In genomic region chr14:64701660-64702059, GRCh38 we compare ENCODE assay signal across 18 cellular contexts. TPM values are rescaled to one million over a fixed set of nuclear protein-coding genes. Genes with fewer than 3 reads are reported as not detected.
DNase-seq lines count a peak whose midpoint lies in the region; ATAC-seq, FAIRE-seq and TF ChIP-seq lines count a peak whose summit lies in the region.
"Had no signal": no experiment of that assay in that cellular context is flagged by ENCODE, and none has a peak within 500 bp of the region (broad histone marks: within the 10 kb centered on the region; RNA-seq: fewer than 3 reads in every experiment).

No MANE protein-coding gene starts in this region.

- H3K27me3 ChIP-seq in GM23338 (ENCODE audit: insufficient read depth), result peaks cover 5% of the 10 kb centered on the region; the same call in 1 of the 2 replicates
- no peaks in the 10 kb centered on the region for H3K27me3 ChIP-seq in H1 (replicated peaks in 1 of 4; ENCODE audit: control insufficient read depth in 3 of 4, extremely low read depth in 1 of 4, insufficient read depth in 3 of 4, low read length in 3 of 4)
- H3K27me3 ChIP-seq: MG63, right lobe of liver had no signal

- no peak for TF ChIP-seq EP300 in H1 (IDR thresholded peaks at IDR 0.05; ENCODE audit: borderline replicate concordance in 1 of 2, low read depth in 2 of 2, low read length in 2 of 2)

- H4K91ac ChIP-seq in H1 (replicated peaks; ENCODE audit: insufficient read length, low read length), result no peak overlapping the region

- H3K27me3 Mint-ChIP-seq in GM23338 (ENCODE audit: insufficient read depth, low read depth, poor library complexity) (peaks cover 10% of the 10 kb centered on the region), nephron (ENCODE audit: low read depth) (peaks cover 20% of the 10 kb centered on the region)
- H3K27me3 Mint-ChIP-seq in stimulated activated memory B cell treated with anti-CD40 and anti-IgM and Interleukin-4, amounts not matched to agents 10 μg/mL and 1 μg/mL and 100 μg/mL, for 72 hours, result peaks cover 49% of the 10 kb centered on the region
- H3K27me3 Mint-ChIP-seq: activated CD4-positive, alpha-beta memory T cell treated with anti-CD3 and anti-CD28 coated beads for 36 hours had no signal

- H4K8ac ChIP-seq in H1 (ENCODE audit: extremely low read depth, insufficient read depth, low read length), result no peak overlapping the region

- H3K9me3 ChIP-seq in H1 (ENCODE audit: insufficient read depth in 2 of 2, low read depth in 1 of 2, low read length in 1 of 2), result no peaks in the 10 kb centered on the region
- H3K9me3 ChIP-seq: MG63, right lobe of liver had no signal

- H3K27ac ChIP-seq in GM23338 (ENCODE audit: low read depth), result peak overlapping the region; percentile 85
- no peak overlapping the region for H3K27ac ChIP-seq in H1 (ENCODE audit: low read depth, low read length)
- H3K27ac ChIP-seq: right lobe of liver had no signal

- H3K56ac ChIP-seq in H1 (replicated peaks; ENCODE audit: insufficient read length, low read depth, low read length), result no peak overlapping the region

- H3K4me3 Mint-ChIP-seq in GM23338 (peak overlapping the region; percentile 37), nephron (peak overlapping the region in 2 of 3 experiments; percentile 11 to 66)
- no peak overlapping the region for H3K4me3 Mint-ChIP-seq in stimulated activated memory B cell treated with anti-CD40 and anti-IgM and Interleukin-4, amounts not matched to agents 10 μg/mL and 1 μg/mL and 100 μg/mL, for 72 hours
- H3K4me3 Mint-ChIP-seq: activated CD4-positive, alpha-beta memory T cell treated with anti-CD3 and anti-CD28 coated beads for 36 hours; activated naive CD8-positive, alpha-beta T cell; activated T-cell treated with anti-CD3 and anti-CD28 coated beads, Interleukin-2, amount 50 U/mL, for 24 hours; CD8-positive, alpha-beta T cell had no signal

- no peak overlapping the region for H3K14ac ChIP-seq in H1 (ENCODE audit: insufficient read length)

- peaks cover 63% of the 10 kb centered on the region for H3K4me1 ChIP-seq in GM23338 (ENCODE audit: insufficient read depth)
- H3K4me1 ChIP-seq in H1 (replicated peaks in 1 of 4; ENCODE audit: control insufficient read depth in 3 of 4, insufficient read depth in 4 of 4, low read length in 3 of 4), result peaks cover 14 to 45% (median 35%) of the 10 kb centered on the region in 4 experiments

- POLR2A ChIA-PET in H1 (lab: Charles Lee; ENCODE audit: partially characterized antibody), result interaction anchor here (7.8 kb wide), 1 partner anchor 14 kb away, joined by 102 read pairs; no protein-coding TSS in a partner anchor
- POLR2A ChIA-PET in GM10248 (lab: Yijun Ruan, JAX), result no interaction called here

- H3K36me3 Mint-ChIP-seq in GM23338 (ENCODE audit: low read depth) (no peaks in the 10 kb centered on the region), nephron (ENCODE audit: low read depth) (no peaks in the 10 kb centered on the region)
- no peaks in the 10 kb centered on the region for H3K36me3 Mint-ChIP-seq in stimulated activated memory B cell treated with anti-CD40 and anti-IgM and Interleukin-4, amounts not matched to agents 10 μg/mL and 1 μg/mL and 100 μg/mL, for 72 hours
- H3K36me3 Mint-ChIP-seq: activated CD4-positive, alpha-beta memory T cell treated with anti-CD3 and anti-CD28 coated beads for 36 hours; activated naive CD8-positive, alpha-beta T cell; CD8-positive, alpha-beta T cell had no signal

- H3K4me2 ChIP-seq in GM23338, result peak overlapping the region; percentile 95
- H3K4me2 ChIP-seq in H1 (ENCODE audit: insufficient read depth in 1 of 2, low read depth in 2 of 2, low read length in 2 of 2), result peak overlapping the region; percentile 94 to 96

- peak overlapping the region; percentile 86 for H3K4me3 ChIP-seq in GM23338
- peak overlapping the region in 1 of 4 experiments; percentile 80; a peak in 1 of 8 replicates for H3K4me3 ChIP-seq in H1 (ENCODE audit: extremely low read depth in 1 of 4, insufficient read depth in 2 of 4, low read depth in 3 of 4, low read length in 4 of 4)
- H3K4me3 ChIP-seq: MG63, right lobe of liver had no signal

- H3K23me2 ChIP-seq in H1 (ENCODE audit: low read depth, low read length), result peaks cover 21% of the 10 kb centered on the region

- no peaks in the 10 kb centered on the region for H3K9me2 ChIP-seq in GM23338 (ENCODE audit: insufficient read depth)

- peak overlapping the region; percentile 34 for H3K27ac Mint-ChIP-seq in GM23338
- H3K27ac Mint-ChIP-seq in nephron, result peak overlapping the region; percentile 51 to 70 (median 68)
- no peak overlapping the region for H3K27ac Mint-ChIP-seq in stimulated activated memory B cell treated with anti-CD40 and anti-IgM and Interleukin-4, amounts not matched to agents 10 μg/mL and 1 μg/mL and 100 μg/mL, for 72 hours
- H3K27ac Mint-ChIP-seq: activated CD4-positive, alpha-beta memory T cell treated with anti-CD3 and anti-CD28 coated beads for 36 hours; activated naive CD8-positive, alpha-beta T cell; activated T-cell treated with anti-CD3 and anti-CD28 coated beads, Interleukin-2, amount 50 U/mL, for 24 hours; CD8-positive, alpha-beta T cell had no signal

- H3K9me3 Mint-ChIP-seq in GM23338 (no peaks in the 10 kb centered on the region), nephron (no peaks in the 10 kb centered on the region)
- no peaks in the 10 kb centered on the region for H3K9me3 Mint-ChIP-seq in stimulated activated memory B cell treated with anti-CD40 and anti-IgM and Interleukin-4, amounts not matched to agents 10 μg/mL and 1 μg/mL and 100 μg/mL, for 72 hours
- H3K9me3 Mint-ChIP-seq: activated CD4-positive, alpha-beta memory T cell treated with anti-CD3 and anti-CD28 coated beads for 36 hours; activated T-cell treated with anti-CD3 and anti-CD28 coated beads, Interleukin-2, amount 50 U/mL, for 24 hours; CD8-positive, alpha-beta T cell had no signal

- no peak overlapping the region for H4K5ac ChIP-seq in H1 (ENCODE audit: insufficient read length, low read depth, low read length)

- no peak overlapping the region for H2AK5ac ChIP-seq in H1 (ENCODE audit: low read depth, low read length)

- WGBS in H1 (ENCODE audit: extremely low coverage in 1 of 2, insufficient coverage in 1 of 2, insufficient read length in 1 of 2, insufficient replicate concordance in 2 of 2, low coverage in 1 of 2, low lambda C conversion rate in 2 of 2, missing lambda C conversion rate in 1 of 2), 2 experiments, result 0% methylated on average over 1 of the region's 1 CpG; no CpG with 5 or more reads in 1 of the 2 experiments

- no peak for TF ChIP-seq RAD21 in H1 (IDR thresholded peaks at IDR 0.05 in 1 of 2, conservative IDR thresholded peaks at IDR 0.05 in 1 of 2; ENCODE audit: low read depth in 2 of 2, low read length in 2 of 2)

- no peak overlapping the region for H2BK5ac ChIP-seq in H1 (ENCODE audit: low read depth, low read length)

- H3K18ac ChIP-seq in H1 (ENCODE audit: extremely low read depth, low read length), result no peak overlapping the region; the same call in 1 of the 2 replicates

- peaks cover 25% of the 10 kb centered on the region; the same call in 1 of the 2 replicates for H3F3A ChIP-seq in GM23338 (replicated peaks; ENCODE audit: low read depth)

- CTCF ChIA-PET in H1 (lab: Charles Lee; ENCODE audit: partially characterized antibody) (interaction anchor here (0.9 to 9.3 kb wide), 7 partner anchors 13 to 189 kb away, joined by 3 to 74 read pairs (median 4); no protein-coding TSS in a partner anchor), GM10248 (lab: Yijun Ruan, JAX) (interaction anchor here (1.8 kb wide), 1 partner anchor 29 kb away, joined by 6 read pairs; no protein-coding TSS in a partner anchor)

- TF ChIP-seq CTCF in GM23338 (conservative IDR thresholded peaks at IDR 0.05; ENCODE audit: low read depth in 2 of 2), result no peak
- no peak for TF ChIP-seq CTCF in H1 (IDR thresholded peaks at IDR 0.05; ENCODE audit: control extremely low read depth in 1 of 3, insufficient read depth in 1 of 3, low read depth in 1 of 3, low read length in 3 of 3)
- no peak for TF ChIP-seq CTCF in nephron (IDR thresholded peaks at IDR 0.05; ENCODE audit: unreplicated experiment in 3 of 3)
- TF ChIP-seq CTCF in GM10248 (IDR thresholded peaks at IDR 0.05; ENCODE audit: control extremely low read depth, extremely low read depth, low read depth, missing control alignments), result no peak

- no peak overlapping the region for H3K23ac ChIP-seq in H1 (ENCODE audit: insufficient read length)

- H2BK120ac ChIP-seq in H1 (replicated peaks; ENCODE audit: low read depth, low read length), result peak overlapping the region; percentile 25

- H3K9ac ChIP-seq in H1 (replicated peaks in 1 of 4; ENCODE audit: extremely low read depth in 1 of 4, low read depth in 3 of 4, low read length in 3 of 4), result no peak overlapping the region

- H4K20me1 ChIP-seq in GM23338 (replicated peaks; ENCODE audit: insufficient read depth), result peaks cover 5% of the 10 kb centered on the region
- H4K20me1 ChIP-seq in H1 (replicated peaks in 1 of 2; ENCODE audit: control insufficient read depth in 1 of 2, insufficient read depth in 2 of 2, low read length in 2 of 2), result no peaks in the 10 kb centered on the region

- H3K79me2 ChIP-seq in GM23338 (replicated peaks; ENCODE audit: insufficient read depth) (peaks cover 23% of the 10 kb centered on the region), H1 (ENCODE audit: control insufficient read depth in 1 of 2, insufficient read depth in 2 of 2, low read length in 2 of 2) (peaks cover 0 to 22% of the 10 kb centered on the region in 2 experiments; a peak in 2 of 4 replicates)

- ATAC-seq in GM23338, result peak; percentile 12
- ATAC-seq in GM21737 (IDR thresholded peaks at IDR 0.05; ENCODE audit: unreplicated experiment), result no peak
- no peak for ATAC-seq in stimulated activated memory B cell treated with anti-CD40 and anti-IgM and Interleukin-4, amounts not matched to agents 10 μg/mL and 1 μg/mL and 100 μg/mL, for 72 hours
- ATAC-seq: CD8-positive, alpha-beta T cell; right lobe of liver had no signal

- no peak overlapping the region for H2BK15ac ChIP-seq in H1 (ENCODE audit: low read length)

- H2AFZ ChIP-seq in GM23338 (no peak overlapping the region), H1 (ENCODE audit: low read length) (no peak overlapping the region)

- peak; percentile 95 for FAIRE-seq in H1 (lab: Jason Lieb, UNC)
- FAIRE-seq: GM19239, islet of Langerhans had no signal

- peak; percentile 75 for DNase-seq in GM23338 (ENCODE audit: low spot score)
- peak; percentile 30 for DNase-seq in NCI-H2107 (lab: John Stamatoyannopoulos, UW)
- DNase-seq in H1 (ENCODE audit: low read depth in 1 of 2, low spot score in 2 of 2), result no peak
- no peak for DNase-seq in GM10248 (ENCODE audit: extremely low spot score)
- no peak for DNase-seq in NK-92 treated with Interleukin-12 subunit alpha and Interleukin-12 subunit beta, amount 100 ng/mL, for 24 hours (lab: John Stamatoyannopoulos, UW)
- DNase-seq: activated CD4-positive, alpha-beta memory T cell treated with anti-CD3 and anti-CD28 coated beads for 36 hours; activated T-cell treated with anti-CD3 and anti-CD28 coated beads, Interleukin-2, amount 50 U/mL, for 24 hours; CD8-positive, alpha-beta T cell; EL; MG63; right lobe of liver; stimulated activated CD4-positive, alpha-beta T cell treated with anti-CD3 and anti-CD28 coated beads, Interleukin-1b, Interleukin-23, amount 100 ng/mL, for 48 hours had no signal

- H2BK12ac ChIP-seq in H1 (ENCODE audit: low read depth, low read length), result no peak overlapping the region

- H2BK20ac ChIP-seq in H1 (ENCODE audit: low read length), result peak overlapping the region; percentile 76; the same call in 1 of the 2 replicates

- no peaks in the 10 kb centered on the region for H3K36me3 ChIP-seq in GM23338 (ENCODE audit: insufficient read depth)
- no peaks in the 10 kb centered on the region for H3K36me3 ChIP-seq in H1 (ENCODE audit: control insufficient read depth in 2 of 4, insufficient read depth in 4 of 4, low read length in 3 of 4)
- H3K36me3 ChIP-seq: MG63, right lobe of liver had no signal

- H3K4me1 Mint-ChIP-seq in GM23338 (peaks cover 65% of the 10 kb centered on the region), nephron (peaks cover 51% of the 10 kb centered on the region)
- peaks cover 24% of the 10 kb centered on the region for H3K4me1 Mint-ChIP-seq in stimulated activated memory B cell treated with anti-CD40 and anti-IgM and Interleukin-4, amounts not matched to agents 10 μg/mL and 1 μg/mL and 100 μg/mL, for 72 hours

- TF ChIP-seq POLR2A in H1 (IDR thresholded peaks at IDR 0.05; ENCODE audit: control extremely low read depth in 1 of 2, low read depth in 2 of 2, low read length in 2 of 2), result no peak

- H3K4ac ChIP-seq in H1 (replicated peaks; ENCODE audit: insufficient read length, low read depth, low read length), result no peak overlapping the region

- H3K79me1 ChIP-seq in H1 (ENCODE audit: low read depth, low read length), result 0 out of 2 replicates have a peak, but pooled peaks cover 2% of the 10 kb centered on the region

RNA-seq across cellular contexts. Expression of gene PLEKHG3, which starts 2.6 kb away (rescaled TPM):
- total RNA-seq in GM23338 (2014; rRNA removed; shearing (Covaris generic)), result 83.1 and 83.9 TPM in 2 replicates
- polyA plus RNA-seq in GM23338 (2016; fragmentation: Nextera tagmentation; extraction: Ambion mirVana) (23.0 and 30.8 TPM in 2 replicates), H1 (2011; rRNA removed) (43.4 and 52.2 TPM in 2 replicates)
- total RNA-seq in H1 (2021; fragmentation: NEBNext Ultra II Directional; extraction: Animal tissue kit (Norgen Biotek cat#: 25700)), result 89.1 and 90.6 TPM in 2 replicates
- 47.9 TPM for polyA plus RNA-seq in H1 (2011; cell fraction: cytosol; rRNA removed)
- polyA plus RNA-seq in H1 (2011; cell fraction: nucleus; rRNA removed), result 122 TPM
- 38.4 to 58.9 TPM (median 52.0 TPM) in 4 replicates for polyA plus RNA-seq in H1 (2012, experiment 1 of 2)
- polyA plus RNA-seq in H1 (2012, experiment 2 of 2), result 33.1 TPM
- 25.1 TPM for polyA plus RNA-seq in H1 (2013, experiment 1 of 2)
- polyA plus RNA-seq in H1 (2013, experiment 2 of 2), result 24.3 TPM
- 67.8 and 88.3 TPM in 2 replicates for polyA minus RNA-seq in H1 (2011; rRNA and poly(A)+ RNA removed)
- 45.6 TPM for polyA minus RNA-seq in H1 (2011; cell fraction: cytosol; rRNA and poly(A)+ RNA removed)
- polyA minus RNA-seq in H1 (2011; cell fraction: nucleus; rRNA and poly(A)+ RNA removed), result 80.2 TPM

Comparison
In these comparisons a context has a peak if more than half of its experiments do, and no peak if none do; other contexts are left out.
1. DNase-seq: peak in GM23338 (single experiment) and NCI-H2107 (single experiment); none in H1 (0 of 2), GM10248 (single experiment) and NK-92 treated with Interleukin-12 subunit alpha and Interleukin-12 subunit beta, amount 100 ng/mL, for 24 hours (single experiment).